Comparison of ENCODE assay signal across 1 cellular context in genomic region chr6:31851980-31852718, GRCh38.
TF ChIP-seq lines count a peak whose summit lies in the region.

No MANE protein-coding gene starts in this region.

TF ChIP-seq in K562, 482 proteins besides CTCF, POLR2A, EP300 and RAD21:
- peak; percentile 58; the same call in 1 of the 2 replicates for TF ChIP-seq ZBTB33 (CRISPR knock-in tag; IDR thresholded peaks at IDR 0.05)
- TF ChIP-seq CBX3 (IDR thresholded peaks at IDR 0.05; ENCODE audit: borderline replicate concordance in 1 of 2, low read length in 2 of 2), result 0 out of 3 replicates have a peak, but pooled peaks of 1 of the 2 experiments have one; percentile 63
- 0 out of 2 replicates have a peak, but pooled peaks have one; percentile 0 for TF ChIP-seq TFAP4 (CRISPR knock-in tag; IDR thresholded peaks at IDR 0.05; ENCODE audit: borderline replicate concordance)
- TF ChIP-seq FOS (IDR thresholded peaks at IDR 0.05; ENCODE audit: extremely low read depth, insufficient read length), result peak; percentile 54
- TF ChIP-seq KDM5B (IDR thresholded peaks at IDR 0.05; ENCODE audit: insufficient replicate concordance, low read depth, low read length), result peak; percentile 36
